In the genomic region with DNA sequence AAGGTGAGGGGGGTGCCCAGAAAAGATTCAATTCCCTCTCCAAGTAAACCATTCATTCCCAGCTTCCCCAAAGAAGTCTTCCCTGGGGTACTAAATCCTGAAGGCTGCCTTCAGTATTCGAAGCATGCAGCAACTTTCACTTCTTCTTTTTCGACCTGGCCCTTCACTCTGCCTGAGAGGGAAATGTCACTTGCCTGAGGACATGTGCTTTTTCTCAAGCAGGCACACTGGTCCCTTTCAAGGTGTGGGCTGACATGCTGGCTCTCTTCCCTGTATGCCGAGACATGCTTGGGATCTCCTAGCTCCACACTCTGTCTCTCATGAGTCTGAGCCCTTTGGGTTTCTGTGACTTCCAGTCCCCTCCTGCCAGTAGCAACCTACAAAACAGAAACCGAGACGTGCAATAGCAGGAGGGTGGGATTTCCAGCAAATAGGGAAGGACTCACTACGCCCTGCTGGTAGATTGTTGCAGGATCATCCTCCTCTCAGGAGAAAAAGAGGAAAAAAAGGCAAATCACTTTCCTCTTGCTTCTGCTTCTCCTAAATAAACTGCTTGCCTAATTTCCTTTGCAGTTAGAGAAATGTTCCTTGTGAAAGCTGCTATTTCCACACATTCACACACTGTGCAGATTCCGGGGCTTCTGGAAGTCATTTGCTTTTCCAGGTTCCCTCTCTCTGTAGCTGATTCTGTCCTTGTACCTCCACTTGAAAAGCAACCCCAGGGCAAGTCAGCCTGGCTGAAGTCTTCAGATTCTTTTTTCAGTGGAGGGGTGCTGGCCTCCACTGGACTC, we compare ENCODE assay signal across 9 cellular contexts. TPM values are rescaled to one million over a fixed set of nuclear protein-coding genes. Genes with fewer than 3 reads are reported as not detected.
DNase-seq lines count a peak whose midpoint lies in the region; ATAC-seq and TF ChIP-seq lines count a peak whose summit lies in the region.
"Had no signal": no experiment of that assay in that cellular context is flagged by ENCODE, and none has a peak within 500 bp of the region (broad histone marks: within the 10 kb centered on the region; RNA-seq: fewer than 3 reads in every experiment).

No MANE protein-coding gene starts in this region.

- peak; percentile 79 for ATAC-seq in GM21423 (IDR thresholded peaks at IDR 0.05; ENCODE audit: unreplicated experiment)
- peak; percentile 37 for ATAC-seq in HG03558 (IDR thresholded peaks at IDR 0.05; ENCODE audit: extremely low read depth, unreplicated experiment)

- H3K4me3 ChIP-seq in GM12865 (ENCODE audit: low read depth, low read length): no peak overlapping the region
- no peak overlapping the region for H3K4me3 ChIP-seq in endodermal cell (ENCODE audit: low read length)
- no peak overlapping the region for H3K4me3 ChIP-seq in tibial nerve

- H3K9me3 ChIP-seq in endodermal cell (ENCODE audit: control insufficient read depth, low read length): no peaks in the 10 kb centered on the region
- no peaks in the 10 kb centered on the region for H3K9me3 ChIP-seq in tibial nerve

- peaks cover 9% of the 10 kb centered on the region for H3K4me1 Mint-ChIP-seq in endodermal cell
- H3K4me1 Mint-ChIP-seq: brain had no signal

- H3K36me3 Mint-ChIP-seq in endodermal cell (ENCODE audit: low read depth): no peaks in the 10 kb centered on the region
- H3K36me3 Mint-ChIP-seq: brain had no signal

- H3K27me3 ChIP-seq in endodermal cell (ENCODE audit: control insufficient read depth, insufficient read depth, low read length, poor library complexity, severe bottlenecking): no peaks in the 10 kb centered on the region
- H3K27me3 ChIP-seq in tibial nerve: no peaks in the 10 kb centered on the region

- H3K9ac ChIP-seq in endodermal cell (ENCODE audit: extremely low read depth, low read length, poor library complexity, severe bottlenecking): no peak overlapping the region

- H3K27ac Mint-ChIP-seq in endodermal cell: no peak overlapping the region
- H3K27ac Mint-ChIP-seq: brain had no signal

- WGBS in endodermal cell (ENCODE audit: insufficient coverage in 1 of 2, insufficient read length in 1 of 2), 2 experiments: 83 to 88% methylated on average over 4 to 7 of the region's 7 CpGs
- WGBS in tibial nerve, 2 donors: 45 to 48% methylated on average over 7 of the region's 7 CpGs

- TF ChIP-seq EP300 in tibial nerve (IDR thresholded peaks at IDR 0.05): peak in 1 of 2 donors; percentile 44

- TF ChIP-seq CTCF in GM12865 (IDR thresholded peaks at IDR 0.05; ENCODE audit: insufficient read depth, low read depth, low read length, missing control alignments) (no peak), endodermal cell (conservative IDR thresholded peaks at IDR 0.05) (peak; percentile 41), tibial nerve (IDR thresholded peaks at IDR 0.05) (no peak)

- no peak for TF ChIP-seq POLR2A in tibial nerve (IDR thresholded peaks at IDR 0.05)

- H3K27ac ChIP-seq in endodermal cell (ENCODE audit: low read depth, low read length) (no peak overlapping the region), tibial nerve (no peak overlapping the region)

- no peaks in the 10 kb centered on the region for H3K9me3 Mint-ChIP-seq in endodermal cell
- H3K9me3 Mint-ChIP-seq: brain had no signal

- H3K36me3 ChIP-seq in endodermal cell (ENCODE audit: control insufficient read depth, insufficient read depth, low read length) (no peaks in the 10 kb centered on the region), tibial nerve (no peaks in the 10 kb centered on the region)

- H3K27me3 Mint-ChIP-seq in endodermal cell (ENCODE audit: insufficient read depth): no peaks in the 10 kb centered on the region
- H3K27me3 Mint-ChIP-seq: brain had no signal

- DNase-seq in GM12865 (ENCODE audit: low read depth) (peak; percentile 81), endodermal cell (peak; percentile 42), NCI-H2196 (lab: John Stamatoyannopoulos, UW; ENCODE audit: unreplicated experiment) (no peak), tibial nerve (ENCODE audit: low spot score in 2 of 2) (no peak), NCI-H128 (lab: John Stamatoyannopoulos, UW; ENCODE audit: unreplicated experiment) (no peak)
- DNase-seq in central memory CD4-positive, alpha-beta T cell: no peak

- H3K4me3 Mint-ChIP-seq in endodermal cell: no peak overlapping the region
- H3K4me3 Mint-ChIP-seq: brain had no signal

- H3K4me1 ChIP-seq in endodermal cell (ENCODE audit: control insufficient read depth, insufficient read depth, low read length) (no peaks in the 10 kb centered on the region), tibial nerve (no peaks in the 10 kb centered on the region)

RNA-seq across cellular contexts. Expression of a gene that starts 33.4 kb away (rescaled TPM):
- 10 to 100 TPM; 28.0 to 38.2 TPM for total RNA-seq in endodermal cell
- 19.4 TPM for polyA plus RNA-seq in endodermal cell (2013, experiment 1 of 2)
- polyA plus RNA-seq in endodermal cell (2013, experiment 2 of 2): 20.9 TPM
- 1 to 10 TPM; 4.6 to 9.6 (median 6.6) TPM for total RNA-seq in tibial nerve

Comparison
In these comparisons a context has a peak if more than half of its experiments do, and no peak if none do; other contexts are left out.
1. DNase-seq: peak in GM12865 (single experiment) and endodermal cell (single experiment); none in NCI-H2196 (single experiment), tibial nerve (0 of 2), NCI-H128 (single experiment) and central memory CD4-positive, alpha-beta T cell (single experiment).